1 cellular context compared by ENCODE assay signal in genomic region chr19:6806488-6806887, GRCh38.
TF ChIP-seq lines count a peak whose summit lies in the region.

No MANE protein-coding gene starts in this region.

TF ChIP-seq in HCT116, 20 proteins besides CTCF, POLR2A, EP300 and RAD21 (continued from another document):
- TF ChIP-seq SRF (IDR thresholded peaks at IDR 0.05; ENCODE audit: low read depth) (no peak), EZH2phosphoT487 (IDR thresholded peaks at IDR 0.05; ENCODE audit: borderline replicate concordance) (no peak), MAX (IDR thresholded peaks at IDR 0.05) (no peak)
